ENCODE assay signal across 1 cellular context in the genomic region with DNA sequence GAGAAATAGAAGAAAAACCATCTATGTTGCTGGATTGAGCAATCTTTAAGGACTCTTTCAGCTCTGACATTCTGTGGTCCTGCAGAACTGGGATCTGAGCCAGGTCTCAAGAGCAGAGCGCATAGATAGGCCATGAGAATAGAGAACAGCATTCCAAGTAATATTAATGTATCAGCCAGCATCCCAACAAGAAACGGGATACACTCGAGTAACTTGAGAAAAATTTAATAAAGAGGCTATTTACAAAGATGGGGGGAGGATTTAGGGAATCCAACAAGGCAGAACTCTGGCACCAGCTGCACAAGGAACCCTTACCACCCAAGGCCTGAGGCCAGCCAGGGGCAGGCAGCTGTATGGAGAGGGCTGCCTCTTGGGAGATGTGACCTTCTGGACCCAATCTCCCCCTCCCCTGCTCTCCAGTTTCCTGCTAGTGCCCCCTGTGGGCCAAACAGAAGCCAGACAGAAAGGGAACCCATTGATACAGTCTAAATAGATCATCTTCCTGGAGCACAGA.
TF ChIP-seq lines count a peak whose summit lies in the region.

No MANE protein-coding gene starts in this region.

TF ChIP-seq in HCT116, 20 proteins besides CTCF, POLR2A, EP300 and RAD21 (continued from another document):
- TF ChIP-seq, protein P1, sequence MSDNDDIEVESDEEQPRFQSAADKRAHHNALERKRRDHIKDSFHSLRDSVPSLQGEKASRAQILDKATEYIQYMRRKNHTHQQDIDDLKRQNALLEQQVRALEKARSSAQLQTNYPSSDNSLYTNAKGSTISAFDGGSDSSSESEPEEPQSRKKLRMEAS (IDR thresholded peaks at IDR 0.05) = no peak
- TF ChIP-seq CEBPB (IDR thresholded peaks at IDR 0.05; ENCODE audit: low read depth) (no peak), EZH2 (IDR thresholded peaks at IDR 0.05) (no peak), YY1 (IDR thresholded peaks at IDR 0.05; ENCODE audit: extremely low read depth, insufficient replicate concordance, low read depth, low read length) (no peak), CBX3 (IDR thresholded peaks at IDR 0.05; ENCODE audit: low read depth) (no peak), ELF1 (IDR thresholded peaks at IDR 0.05; ENCODE audit: borderline replicate concordance, low read depth) (no peak), SRF (IDR thresholded peaks at IDR 0.05; ENCODE audit: low read depth) (no peak)
